Comparison of ENCODE assay signal across 9 cellular contexts in genomic region chr6:27494987-27495385, GRCh38. TPM values are rescaled to one million over a fixed set of nuclear protein-coding genes. Genes with fewer than 3 reads are reported as not detected.
DNase-seq lines count a peak whose midpoint lies in the region; ATAC-seq and TF ChIP-seq lines count a peak whose summit lies in the region.
"Had no signal": no experiment of that assay in that cellular context is flagged by ENCODE, and none has a peak within 500 bp of the region (broad histone marks: within the 10 kb centered on the region; RNA-seq: fewer than 3 reads in every experiment).

No MANE protein-coding gene starts in this region.

- H3K4me1 ChIP-seq in SJCRH30 (no peaks in the 10 kb centered on the region), esophagus muscularis mucosa (peaks cover 5 to 10% (median 9%) of the 10 kb centered on the region in 4 donors), psoas muscle (peaks cover 4% of the 10 kb centered on the region)

- no peak for TF ChIP-seq EP300 in esophagus muscularis mucosa (IDR thresholded peaks at IDR 0.05)

- H3K4me3 ChIP-seq in GM12864 (ENCODE audit: low read depth, low read length) (peak overlapping the region; percentile 63), SJCRH30 (peak overlapping the region; percentile 55), esophagus muscularis mucosa (peak overlapping the region; percentile 35 to 50 (median 40)), psoas muscle (peak overlapping the region; percentile 70)

- no peak for TF ChIP-seq CTCF in GM12864 (IDR thresholded peaks at IDR 0.05; ENCODE audit: low read depth, low read length, missing control alignments)
- no peak for TF ChIP-seq CTCF in esophagus muscularis mucosa (IDR thresholded peaks at IDR 0.05)
- TF ChIP-seq CTCF in psoas muscle (IDR thresholded peaks at IDR 0.05): no peak

- POLR2A ChIA-PET in HEK293T (lab: Yijun Ruan, JAX): interaction anchor here (1.5 to 2.3 kb wide), 3 partner anchors 15 to 160 kb away, joined by 6 to 8 read pairs (median 7); partner anchors contain the start of gene ZNF184

- H3K36me3 ChIP-seq in SJCRH30: no peaks in the 10 kb centered on the region
- H3K36me3 ChIP-seq in esophagus muscularis mucosa: no peaks in the 10 kb centered on the region
- H3K36me3 ChIP-seq in psoas muscle (ENCODE audit: insufficient read depth in 1 of 2, low read depth in 1 of 2): no peaks in the 10 kb centered on the region

- no peak for DNase-seq in GM12864 (ENCODE audit: low read depth)
- DNase-seq in SJCRH30: no peak
- DNase-seq in esophagus muscularis mucosa (ENCODE audit: extremely low spot score): no peak
- no peak for DNase-seq in psoas muscle
- no peak for DNase-seq in stimulated activated CD4-positive, alpha-beta T cell treated with anti-CD3 and anti-CD28 coated beads, Interleukin-2, amount 100 ng/mL, for 48 hours
- no peak for DNase-seq in HEK293T (ENCODE audit: extremely low spot score)
- no peak for DNase-seq in RKO (ENCODE audit: low spot score)
- DNase-seq: NCI-H1417 treated with DMSO at 0.1 percent for 48 hours had no signal

- WGBS in esophagus muscularis mucosa: 4% methylated on average over 7 of the region's 7 CpGs
- WGBS in psoas muscle, 3 donors: 13 to 16% (median 14%) methylated on average over 7 of the region's 7 CpGs

- H3K27me3 ChIP-seq in SJCRH30: no peaks in the 10 kb centered on the region
- H3K27me3 ChIP-seq in esophagus muscularis mucosa: peaks cover 0 to 53% (median 11%) of the 10 kb centered on the region in 4 donors
- H3K27me3 ChIP-seq in psoas muscle (ENCODE audit: insufficient read depth in 3 of 3, low read length in 2 of 3): peaks cover 6 to 58% (median 13%) of the 10 kb centered on the region in 3 donors

- no peak for TF ChIP-seq POLR2A in esophagus muscularis mucosa (IDR thresholded peaks at IDR 0.05; ENCODE audit: low read depth)

- H3K27ac ChIP-seq in SJCRH30: no peak overlapping the region
- no peak overlapping the region for H3K27ac ChIP-seq in esophagus muscularis mucosa (replicated peaks in 1 of 4)
- H3K27ac ChIP-seq in psoas muscle: no peak overlapping the region

- CTCF ChIA-PET in HEK293T (lab: Yijun Ruan, JAX): no interaction called here

- ATAC-seq in psoas muscle (no peak), HG03439 (IDR thresholded peaks at IDR 0.05; ENCODE audit: unreplicated experiment) (no peak)

- intact Hi-C loops in esophagus muscularis mucosa (cut with DNase I) (no loop called here), psoas muscle (cut with DNase I) (no loop called here)

- no peaks in the 10 kb centered on the region for H3K9me3 ChIP-seq in SJCRH30 (replicated peaks)
- H3K9me3 ChIP-seq in esophagus muscularis mucosa: no peaks in the 10 kb centered on the region
- H3K9me3 ChIP-seq in psoas muscle: no peaks in the 10 kb centered on the region

TF ChIP-seq in HEK293T, 16 proteins besides CTCF, POLR2A, EP300 and RAD21:
- TF ChIP-seq FOXK2 (IDR thresholded peaks at IDR 0.05) (no peak), FOXA1 (IDR thresholded peaks at IDR 0.05) (no peak), FOXM1 (IDR thresholded peaks at IDR 0.05; ENCODE audit: borderline replicate concordance) (no peak), L3MBTL2 (conservative IDR thresholded peaks at IDR 0.05) (no peak), BHLHE40 (IDR thresholded peaks at IDR 0.05; ENCODE audit: borderline replicate concordance) (no peak), ARNT (IDR thresholded peaks at IDR 0.05) (no peak), ZNF384 (IDR thresholded peaks at IDR 0.05) (no peak), SUZ12 (IDR thresholded peaks at IDR 0.05) (no peak), LEF1 (IDR thresholded peaks at IDR 0.05; ENCODE audit: borderline replicate concordance) (no peak), CTBP1 (IDR thresholded peaks at IDR 0.05; ENCODE audit: borderline replicate concordance) (no peak), HDGF (IDR thresholded peaks at IDR 0.05; ENCODE audit: borderline replicate concordance) (no peak), ELF4 (IDR thresholded peaks at IDR 0.05) (no peak), TARDBP (IDR thresholded peaks at IDR 0.05) (no peak), PKNOX1 (IDR thresholded peaks at IDR 0.05) (no peak), NFRKB (IDR thresholded peaks at IDR 0.05) (no peak), SP1 (IDR thresholded peaks at IDR 0.05) (no peak)

RNA-seq across cellular contexts. Expression of gene ZNF184, which starts 22.1 kb away (rescaled TPM):
- total RNA-seq in SJCRH30 (2014; rRNA removed; shearing (Covaris generic)): 18.0 and 18.9 TPM in 2 replicates
- total RNA-seq in esophagus muscularis mucosa (1 to 10 TPM; 3.0 to 6.7 (median 5.9) TPM), psoas muscle (1 to 10 TPM; 4.2 to 4.9 (median 4.5) TPM)
- polyA plus RNA-seq in psoas muscle: 1 to 10 TPM; 2.3 to 5.7 (median 2.9) TPM
